Comparison of ENCODE assay signal across 28 cellular contexts in the genomic region with DNA sequence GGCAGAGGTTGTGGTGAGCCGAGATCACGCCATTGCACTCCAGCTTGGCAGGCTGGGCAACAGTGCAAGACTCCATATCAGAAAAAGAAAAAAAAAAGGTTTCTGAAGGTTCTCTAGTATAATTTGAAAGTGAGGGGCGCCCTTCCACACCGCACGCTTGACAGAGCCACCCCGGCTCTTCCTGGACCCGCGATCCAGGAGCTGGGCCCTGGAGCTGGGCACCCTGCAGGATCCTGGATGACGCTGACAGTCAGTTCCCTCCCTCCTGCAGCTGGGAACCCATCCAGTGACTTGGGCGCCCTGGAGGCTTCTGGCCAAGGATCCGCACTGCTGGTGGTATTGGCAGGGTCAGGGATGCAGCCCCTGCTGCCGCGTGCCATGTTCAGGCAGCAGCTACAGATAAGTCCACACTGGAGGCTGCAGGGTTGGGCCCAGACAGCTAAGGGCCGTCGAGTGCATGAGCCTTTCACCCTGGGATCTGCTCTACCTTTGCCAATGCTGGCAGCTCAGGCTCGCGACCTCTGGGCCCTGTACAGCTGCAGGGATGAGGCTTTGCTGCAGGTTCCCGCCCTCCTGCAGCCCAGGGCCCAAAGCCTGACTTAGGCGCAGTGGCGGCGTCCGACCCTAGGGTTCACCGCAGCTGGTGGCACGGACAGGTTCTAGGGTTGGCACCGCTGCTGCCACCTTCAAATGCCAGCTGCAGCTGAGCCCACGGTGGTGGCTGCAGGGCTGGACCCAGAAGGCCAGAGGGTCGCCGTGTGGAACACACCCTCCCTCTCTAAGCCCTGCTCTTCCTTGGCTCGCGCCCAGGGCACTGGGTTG.
"Had no signal": no experiment of that assay in that cellular context is flagged by ENCODE, and none has a peak within 500 bp of the region (broad histone marks: within the 10 kb centered on the region; RNA-seq: fewer than 3 reads in every experiment).

No MANE protein-coding gene starts in this region.

- FAIRE-seq: keratinocyte, urothelium cell line had no signal

- H3K4me1 Mint-ChIP-seq: naive thymus-derived CD8-positive, alpha-beta T cell; neural progenitor cell had no signal

- H3K27ac ChIP-seq: lower lobe of right lung, neural progenitor cell, ovary, right lobe of liver, stomach, testis, thyroid gland, transverse colon, upper lobe of left lung had no signal

- ATAC-seq: left cardiac atrium; left lobe of liver; naive thymus-derived CD8-positive, alpha-beta T cell; right lobe of liver had no signal

- H3K27me3 ChIP-seq: neural progenitor cell, ovary, right lobe of liver, testis, thyroid gland, upper lobe of left lung had no signal

- H3K4me1 ChIP-seq: lower lobe of right lung, neural progenitor cell, right lobe of liver, stomach, testis, thyroid gland, transverse colon, upper lobe of left lung had no signal

- H3K4me2 ChIP-seq: neural progenitor cell, smooth muscle cell had no signal

- DNase-seq: head of caudate nucleus; hippocampal formation; kidney glomerular epithelial cell; left cardiac atrium; lower lobe of right lung; mammary epithelial cell; mesenchymal stem cell; naive thymus-derived CD8-positive, alpha-beta T cell; nephron progenitor cell; ovary; retina; right lobe of liver; stimulated activated CD4-positive, alpha-beta T cell treated with anti-CD3 and anti-CD28 coated beads, Interleukin-1b, Interleukin-23, amount 100 ng/mL, for 48 hours; stimulated activated CD4-positive, alpha-beta T cell treated with anti-CD3 and anti-CD28 coated beads, Interleukin-2, amount 100 ng/mL, for 48 hours; stimulated activated CD4-positive, alpha-beta T cell treated with anti-CD3 and anti-CD28 coated beads, Interleukin-4, amount 100 ng/mL, for 4 hours; stimulated activated CD8-positive, alpha-beta memory T cell treated with anti-CD3 and anti-CD28 coated beads, Interleukin-4, amount 100 ng/mL, for 48 hours; stimulated activated naive CD4-positive, alpha-beta T cell; stomach; testis; thyroid gland; transverse colon had no signal

- H2AFZ ChIP-seq: neural progenitor cell had no signal

- H3K36me3 ChIP-seq: lower lobe of right lung, neural progenitor cell, ovary, right lobe of liver, stomach, thyroid gland, transverse colon, upper lobe of left lung had no signal

- H3K4me3 ChIP-seq: lower lobe of right lung, neural progenitor cell, ovary, right lobe of liver, smooth muscle cell, stomach, testis, thyroid gland, transverse colon, upper lobe of left lung had no signal

- H3K9ac ChIP-seq: neural progenitor cell had no signal

- H3K4me3 Mint-ChIP-seq: naive thymus-derived CD8-positive, alpha-beta T cell; nephron progenitor cell; neural progenitor cell had no signal

- H3K9me3 ChIP-seq: lower lobe of right lung, ovary, right lobe of liver, stomach, testis, thyroid gland, transverse colon, upper lobe of left lung had no signal

- H3K36me3 Mint-ChIP-seq: neural progenitor cell had no signal

- H3K27ac Mint-ChIP-seq: naive thymus-derived CD8-positive, alpha-beta T cell; nephron progenitor cell; neural progenitor cell; progenitor cell of endocrine pancreas had no signal
